Comparison of ENCODE assay signal across 32 cellular contexts in genomic region chr9:32456564-32456963, GRCh38.
DNase-seq lines count a peak whose midpoint lies in the region; ATAC-seq, FAIRE-seq and TF ChIP-seq lines count a peak whose summit lies in the region.
"Had no signal": no experiment of that assay in that cellular context is flagged by ENCODE, and none has a peak within 500 bp of the region (broad histone marks: within the 10 kb centered on the region; RNA-seq: fewer than 3 reads in every experiment).

No MANE protein-coding gene starts in this region.

- no peaks in the 10 kb centered on the region for H3K9me1 ChIP-seq in endothelial cell of umbilical vein (replicated peaks; ENCODE audit: control insufficient read depth, extremely low read depth, insufficient read depth, low read length)

- no peak overlapping the region for H2AFZ ChIP-seq in endothelial cell of umbilical vein (ENCODE audit: low read depth, low read length)
- no peak overlapping the region for H2AFZ ChIP-seq in Karpas-422 (ENCODE audit: low read length)
- H2AFZ ChIP-seq: parathyroid adenoma had no signal

- peak overlapping the region; percentile 60 for H3K27ac ChIP-seq in SJSA1
- H3K27ac ChIP-seq in endothelial cell of umbilical vein (ENCODE audit: insufficient read depth, low read depth, low read length): no peak overlapping the region
- no peak overlapping the region for H3K27ac ChIP-seq in Karpas-422 (ENCODE audit: low read length)
- H3K27ac ChIP-seq: epithelial cell of prostate, foreskin keratinocyte, parathyroid adenoma, transverse colon had no signal

- TF ChIP-seq CTCF in endothelial cell of umbilical vein (IDR thresholded peaks at IDR 0.05; ENCODE audit: extremely low read depth in 1 of 2, insufficient read depth in 1 of 2, low read depth in 1 of 2, low read length in 2 of 2) (no peak), retinal pigment epithelial cell (conservative IDR thresholded peaks at IDR 0.05; ENCODE audit: low read depth, low read length) (no peak)

- DNase-seq in EH (ENCODE audit: low read depth) (peak; percentile 48), SJSA1 (ENCODE audit: low read depth in 1 of 2, low spot score in 2 of 2) (peak in 1 of 2 experiments; percentile 49), endothelial cell of umbilical vein (ENCODE audit: low read depth, low spot score) (peak; percentile 29), retinal pigment epithelial cell (ENCODE audit: low read depth) (peak; percentile 10), Karpas-422 (no peak), NCI-H2196 treated with DMSO at 0.1 percent for 48 hours (lab: John Stamatoyannopoulos, UW; ENCODE audit: unreplicated experiment) (no peak)
- DNase-seq: activated CD4-positive, alpha-beta T cell treated with anti-CD3 and anti-CD28 coated beads, Interleukin-2, amount 10 ng/mL, durations not matched to agents 7 days and 5 days; activated CD8-positive, alpha-beta memory T cell treated with anti-CD3 and anti-CD28 coated beads, Interleukin-2, amount 10 ng/mL, durations not matched to agents 7 days and 5 days; activated naive CD4-positive, alpha-beta T cell treated with anti-CD3 and anti-CD28 coated beads, Interleukin-2, amount 10 ng/mL, durations not matched to agents 7 days and 5 days; amygdala; CD4-positive, alpha-beta T cell; DMS153; dorsolateral prefrontal cortex; foreskin keratinocyte; midbrain; NCI-H1092; NCI-H187; NCI-H2227 treated with DMSO at 0.1 percent for 48 hours; NCI-H82; RPMI8226; SK-N-SH; stomach; T-helper 2 cell; transverse colon had no signal

- H3K4me1 ChIP-seq in SJSA1 (replicated peaks): peaks cover 28% of the 10 kb centered on the region
- no peaks in the 10 kb centered on the region for H3K4me1 ChIP-seq in endothelial cell of umbilical vein (ENCODE audit: control insufficient read depth, extremely low read depth, insufficient read depth, low read length)
- H3K4me1 ChIP-seq in Karpas-422 (ENCODE audit: low read length): no peaks in the 10 kb centered on the region
- H3K4me1 ChIP-seq: foreskin keratinocyte, parathyroid adenoma, stomach, transverse colon had no signal

- H3K9me2 ChIP-seq in Karpas-422 (replicated peaks; ENCODE audit: insufficient read depth, low read length): no peaks in the 10 kb centered on the region
- H3K9me2 ChIP-seq: SK-N-SH had no signal

- ATAC-seq in HG02938 (IDR thresholded peaks at IDR 0.05; ENCODE audit: unreplicated experiment) (no peak), GM19328 (IDR thresholded peaks at IDR 0.05; ENCODE audit: unreplicated experiment) (no peak)
- ATAC-seq: activated CD8-positive, alpha-beta memory T cell treated with anti-CD3 and anti-CD28 coated beads, Interleukin-2, amount 10 ng/mL, durations not matched to agents 7 days and 5 days; foreskin keratinocyte; natural killer cell treated with Interleukin-12 subunit alpha and Interleukin-12 subunit beta and Interleukin-15 and Interleukin-18, amount 100 ng/mL, for 72 hours had no signal

- H3K9me3 ChIP-seq in SJSA1 (replicated peaks): no peaks in the 10 kb centered on the region
- no peaks in the 10 kb centered on the region for H3K9me3 ChIP-seq in endothelial cell of umbilical vein (replicated peaks; ENCODE audit: control insufficient read depth, insufficient read depth, low read length)
- no peaks in the 10 kb centered on the region for H3K9me3 ChIP-seq in Karpas-422 (ENCODE audit: low read length)
- H3K9me3 ChIP-seq: SK-N-SH, stomach, transverse colon had no signal

- H3K4me2 ChIP-seq in endothelial cell of umbilical vein (ENCODE audit: insufficient read depth, low read length) (no peak overlapping the region), Karpas-422 (ENCODE audit: low read depth, low read length, poor library complexity, severe bottlenecking) (no peak overlapping the region)
- H3K4me2 ChIP-seq: SK-N-SH had no signal

- BruUV-seq in endothelial cell of umbilical vein (replicated peaks; lab: Mats Ljungman, UMichigan): no TSS peak

- TF ChIP-seq POLR2A in endothelial cell of umbilical vein (IDR thresholded peaks at IDR 0.05; ENCODE audit: low read depth, low read length): no peak

- CTCF ChIA-PET in endothelial cell of umbilical vein (lab: Charles Lee): interaction anchor here (3.5 kb wide), 1 partner anchor 78 kb away, joined by 26 read pairs; no protein-coding TSS in a partner anchor

- H4K20me1 ChIP-seq in endothelial cell of umbilical vein (replicated peaks; ENCODE audit: control insufficient read depth, extremely low read depth, insufficient read depth, low read length) (no peaks in the 10 kb centered on the region), Karpas-422 (ENCODE audit: insufficient read depth, low read depth, low read length) (no peaks in the 10 kb centered on the region)

- no peak for FAIRE-seq in endothelial cell of umbilical vein (lab: Jason Lieb, UNC)
- FAIRE-seq: G401.6, GM18507, H1 had no signal

- POLR2A ChIA-PET in endothelial cell of umbilical vein (lab: Charles Lee): no interaction called here

- dilution Hi-C loops in endothelial cell of umbilical vein (cut with MboI; ENCODE audit: extremely low pct_ligation_motif_present, low sequenced_read_pairs): no loop called here

- intact Hi-C loops in endothelial cell of umbilical vein (cut with micrococcal nuclease): no loop called here

- no peak overlapping the region for H3K4me3 ChIP-seq in SJSA1
- no peak overlapping the region for H3K4me3 ChIP-seq in endothelial cell of umbilical vein (replicated peaks in 1 of 3; ENCODE audit: insufficient read depth in 1 of 3, low read depth in 1 of 3, low read length in 3 of 3)
- no peak overlapping the region for H3K4me3 ChIP-seq in retinal pigment epithelial cell (ENCODE audit: low read length)
- no peak overlapping the region for H3K4me3 ChIP-seq in Karpas-422 (ENCODE audit: low read length)
- H3K4me3 ChIP-seq: dorsolateral prefrontal cortex, stomach, transverse colon had no signal

- H3K9ac ChIP-seq in endothelial cell of umbilical vein (replicated peaks; ENCODE audit: extremely low read depth, insufficient read depth, low read length) (no peak overlapping the region), Karpas-422 (ENCODE audit: low read length) (no peak overlapping the region)
- H3K9ac ChIP-seq: parathyroid adenoma, SK-N-SH had no signal

- no peaks in the 10 kb centered on the region for H3K79me2 ChIP-seq in endothelial cell of umbilical vein (ENCODE audit: control insufficient read depth, insufficient read depth, low read length)
- no peaks in the 10 kb centered on the region for H3K79me2 ChIP-seq in Karpas-422 (ENCODE audit: low read length)
- H3K79me2 ChIP-seq: parathyroid adenoma had no signal

- H3K27me3 ChIP-seq in SJSA1 (replicated peaks) (no peaks in the 10 kb centered on the region), endothelial cell of umbilical vein (ENCODE audit: control insufficient read depth in 2 of 2, insufficient read depth in 2 of 2, low read length in 2 of 2) (no peaks in the 10 kb centered on the region), Karpas-422 (ENCODE audit: low read length) (no peaks in the 10 kb centered on the region)
- H3K27me3 ChIP-seq: dorsolateral prefrontal cortex, foreskin keratinocyte, stomach, transverse colon had no signal

- H3K36me3 ChIP-seq in SJSA1 (no peaks in the 10 kb centered on the region), endothelial cell of umbilical vein (ENCODE audit: control insufficient read depth in 2 of 2, extremely low read depth in 1 of 2, insufficient read depth in 2 of 2, low read length in 2 of 2) (peaks cover 0 to 9% of the 10 kb centered on the region in 2 experiments), Karpas-422 (ENCODE audit: insufficient read depth, low read length) (peaks cover 6% of the 10 kb centered on the region; the same call in 1 of the 2 replicates)

TF ChIP-seq in endothelial cell of umbilical vein, 7 proteins besides CTCF, POLR2A, EP300 and RAD21:
- TF ChIP-seq MAX (IDR thresholded peaks at IDR 0.05; ENCODE audit: insufficient read depth, insufficient read length) (no peak), MYC (IDR thresholded peaks at IDR 0.05; ENCODE audit: low read depth, low read length) (no peak), JUN (IDR thresholded peaks at IDR 0.05; ENCODE audit: borderline replicate concordance, insufficient read depth, insufficient read length, low read depth) (no peak), POLR2AphosphoS5 (IDR thresholded peaks at IDR 0.05; ENCODE audit: insufficient read depth, low read depth, low read length) (no peak), GATA2 (IDR thresholded peaks at IDR 0.05; ENCODE audit: insufficient read depth, insufficient read length, low read depth, low read length) (no peak), EZH2 (IDR thresholded peaks at IDR 0.05; ENCODE audit: borderline replicate concordance, low read depth, low read length, severe bottlenecking) (no peak), FOS (IDR thresholded peaks at IDR 0.05; ENCODE audit: borderline replicate concordance, insufficient read depth, low read length) (no peak)
TF ChIP-seq in endothelial cell of umbilical vein: peak in this region for 0.

Comparison
In these comparisons a context has a peak if more than half of its experiments do, and no peak if none do; other contexts are left out.
1. DNase-seq: peak in EH (single experiment), endothelial cell of umbilical vein (single experiment) and retinal pigment epithelial cell (single experiment); none in Karpas-422 (single experiment) and NCI-H2196 treated with DMSO at 0.1 percent for 48 hours (single experiment).